In genomic region chr6:11098009-11098408, GRCh38 we compare ENCODE assay signal across 1 cellular context.
TF ChIP-seq lines count a peak whose summit lies in the region.

No MANE protein-coding gene starts in this region.

TF ChIP-seq in A549, 52 proteins besides CTCF, POLR2A, EP300 and RAD21 (continued from another document):
- no peak for TF ChIP-seq USF2 (IDR thresholded peaks at IDR 0.05)
- TF ChIP-seq RCOR1 (IDR thresholded peaks at IDR 0.05; ENCODE audit: low read depth, low read length) = no peak
- TF ChIP-seq JUNB (IDR thresholded peaks at IDR 0.05) = no peak
- no peak for TF ChIP-seq MAFK (IDR thresholded peaks at IDR 0.05; ENCODE audit: partially characterized antibody)
